Comparison of ENCODE assay signal across 10 cellular contexts in the genomic region with DNA sequence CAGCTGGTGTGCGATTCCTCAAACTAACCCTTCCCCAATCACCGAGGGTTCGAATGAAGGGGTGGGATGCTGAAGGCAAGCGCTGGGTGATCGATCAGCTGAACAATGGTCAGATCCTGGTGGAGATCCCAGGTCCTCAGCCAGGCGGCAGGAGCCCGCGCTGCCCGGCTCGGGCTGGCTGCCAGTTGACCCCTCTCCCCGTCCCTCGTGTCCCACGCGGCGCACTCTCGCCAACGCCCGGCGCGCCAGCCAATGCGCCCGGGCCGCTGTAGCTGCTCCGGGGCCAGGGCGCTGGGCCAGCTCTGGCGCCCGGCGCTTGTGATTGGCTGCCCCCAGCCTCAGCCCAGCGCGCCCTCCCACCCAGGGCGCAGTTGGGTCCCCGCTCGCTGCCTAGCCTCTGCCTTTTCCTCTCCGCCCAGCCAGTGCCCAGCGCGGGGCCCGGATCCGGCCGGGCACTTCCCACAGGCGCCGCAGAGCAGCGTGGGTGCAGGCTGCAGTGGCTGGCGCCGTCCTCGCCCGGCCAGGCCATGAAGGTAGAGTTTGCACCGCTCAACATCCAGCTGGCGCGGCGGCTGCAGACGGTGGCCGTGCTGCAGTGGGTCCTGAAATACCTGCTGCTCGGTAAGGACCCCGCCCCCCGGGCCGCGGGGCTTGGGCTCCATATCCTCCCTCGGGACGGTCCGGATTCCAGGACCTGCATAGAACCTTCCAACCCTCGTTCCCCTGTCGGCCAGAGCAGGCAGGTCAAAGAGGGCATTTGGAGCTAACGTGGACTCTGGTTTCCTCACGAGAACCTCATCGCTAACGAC. TPM values are rescaled to one million over a fixed set of nuclear protein-coding genes. Genes with fewer than 3 reads are reported as not detected.
DNase-seq lines count a peak whose midpoint lies in the region; ATAC-seq, FAIRE-seq and TF ChIP-seq lines count a peak whose summit lies in the region.
"Had no signal": no experiment of that assay in that cellular context is flagged by ENCODE, and none has a peak within 500 bp of the region (broad histone marks: within the 10 kb centered on the region; RNA-seq: fewer than 3 reads in every experiment).

A gene with protein sequence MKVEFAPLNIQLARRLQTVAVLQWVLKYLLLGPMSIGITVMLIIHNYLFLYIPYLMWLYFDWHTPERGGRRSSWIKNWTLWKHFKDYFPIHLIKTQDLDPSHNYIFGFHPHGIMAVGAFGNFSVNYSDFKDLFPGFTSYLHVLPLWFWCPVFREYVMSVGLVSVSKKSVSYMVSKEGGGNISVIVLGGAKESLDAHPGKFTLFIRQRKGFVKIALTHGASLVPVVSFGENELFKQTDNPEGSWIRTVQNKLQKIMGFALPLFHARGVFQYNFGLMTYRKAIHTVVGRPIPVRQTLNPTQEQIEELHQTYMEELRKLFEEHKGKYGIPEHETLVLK (plus strand): TSS at position 400 of the 809 bp plus-strand sequence. CDS start 128 bp downstream, at position 528.

- CTCF ChIA-PET in Calu3 (lab: Charles Lee), result interaction anchor here (0.5 to 1.8 kb wide), 4 partner anchors 14 to 665 kb away, joined by 3 to 5 read pairs (median 4); no protein-coding TSS in a partner anchor

- H3K27me3 ChIP-seq in HUES6 (ENCODE audit: control insufficient read depth, insufficient read depth, low read length), result peaks cover 44% of the 10 kb centered on the region
- peaks cover 20% of the 10 kb centered on the region for H3K27me3 ChIP-seq in astrocyte (ENCODE audit: insufficient read depth, low read length)
- no peaks in the 10 kb centered on the region for H3K27me3 ChIP-seq in WERI-Rb-1 (ENCODE audit: insufficient read depth, low read depth, severe bottlenecking)

- no peaks in the 10 kb centered on the region for H3K9me3 Mint-ChIP-seq in Calu3 (ENCODE audit: low read depth, unreplicated experiment)
- peaks cover 2% of the 10 kb centered on the region for H3K9me3 Mint-ChIP-seq in astrocyte (ENCODE audit: unreplicated experiment)

- H4K20me1 ChIP-seq in astrocyte (ENCODE audit: insufficient read depth, low read length), result no peaks in the 10 kb centered on the region

- peak within 1 kb of the TSS; percentile 98 for H3K27ac Mint-ChIP-seq in Calu3 (ENCODE audit: unreplicated experiment)
- no peak within 1 kb of the TSS for H3K27ac Mint-ChIP-seq in astrocyte (ENCODE audit: unreplicated experiment)

- no peak for ATAC-seq in GM21515 (IDR thresholded peaks at IDR 0.05; ENCODE audit: unreplicated experiment)
- no peak for ATAC-seq in GM18868 (IDR thresholded peaks at IDR 0.05; ENCODE audit: unreplicated experiment)

- H3K27ac ChIP-seq in HUES6 (ENCODE audit: low read depth, low read length) (no peak within 1 kb of the TSS), astrocyte (ENCODE audit: low read depth, low read length) (no peak within 1 kb of the TSS), WERI-Rb-1 (no peak within 1 kb of the TSS)

- H3K4me3 Mint-ChIP-seq in Calu3 (ENCODE audit: low read depth, unreplicated experiment), result peak within 1 kb of the TSS; percentile 97
- peak within 1 kb of the TSS; percentile 66 for H3K4me3 Mint-ChIP-seq in astrocyte (ENCODE audit: unreplicated experiment)

- H3K9ac ChIP-seq in HUES6 (ENCODE audit: low read length) (peak within 1 kb of the TSS; percentile 61), astrocyte (ENCODE audit: low read length) (no peak within 1 kb of the TSS)

- peaks cover 4% of the 10 kb centered on the region; the same call in 1 of the 2 replicates for H3K4me1 ChIP-seq in HUES6 (ENCODE audit: control insufficient read depth, insufficient read depth, low read length)
- H3K4me1 ChIP-seq in astrocyte (ENCODE audit: insufficient read depth, low read length), result no peaks in the 10 kb centered on the region

- DNase-seq in Calu3 (peak; percentile 94), astrocyte (ENCODE audit: low read depth) (no peak), retina (peak; percentile 84), WERI-Rb-1 (no peak)

- FAIRE-seq in astrocyte (lab: Jason Lieb, UNC), result no peak
- FAIRE-seq: islet of Langerhans had no signal

- peak within 1 kb of the TSS; percentile 87 for H3K4me2 ChIP-seq in astrocyte (ENCODE audit: low read length)

- H3K27me3 Mint-ChIP-seq in Calu3 (ENCODE audit: unreplicated experiment), result no peaks in the 10 kb centered on the region
- H3K27me3 Mint-ChIP-seq in astrocyte (ENCODE audit: low read depth, unreplicated experiment), result peaks cover 16% of the 10 kb centered on the region

- peaks cover 79% of the 10 kb centered on the region for H3K36me3 Mint-ChIP-seq in Calu3 (ENCODE audit: insufficient read depth, unreplicated experiment)
- no peaks in the 10 kb centered on the region for H3K36me3 Mint-ChIP-seq in astrocyte (ENCODE audit: low read depth, unreplicated experiment)

- H3K9me3 ChIP-seq in HUES6 (ENCODE audit: control insufficient read depth, insufficient read depth, low read depth, low read length), result no peaks in the 10 kb centered on the region
- H3K9me3 ChIP-seq in astrocyte (ENCODE audit: insufficient read depth, low read depth, low read length), result no peaks in the 10 kb centered on the region
- H3K9me3 ChIP-seq in WERI-Rb-1 (ENCODE audit: severe bottlenecking), result no peaks in the 10 kb centered on the region

- peak within 1 kb of the TSS; percentile 74 for H2AFZ ChIP-seq in astrocyte (ENCODE audit: low read depth, low read length)

- no peaks in the 10 kb centered on the region for H3K36me3 ChIP-seq in HUES6 (ENCODE audit: control insufficient read depth, insufficient read depth, low read length)
- H3K36me3 ChIP-seq in astrocyte (ENCODE audit: insufficient read depth, low read length), result no peaks in the 10 kb centered on the region
- H3K36me3 ChIP-seq in WERI-Rb-1, result no peaks in the 10 kb centered on the region

- BruUV-seq in Calu3 (replicated peaks; lab: Mats Ljungman, UMichigan), result no TSS peak

- H3K4me1 Mint-ChIP-seq in Calu3 (ENCODE audit: low read depth, unreplicated experiment) (peaks cover 71% of the 10 kb centered on the region), astrocyte (ENCODE audit: low read depth, unreplicated experiment) (no peaks in the 10 kb centered on the region)

- H3K79me2 ChIP-seq in astrocyte (ENCODE audit: insufficient read depth, low read length), result no peaks in the 10 kb centered on the region

- H3K4me3 ChIP-seq in HUES6 (ENCODE audit: low read depth, low read length) (peak within 1 kb of the TSS; percentile 81), astrocyte (ENCODE audit: insufficient read depth, low read depth, low read length) (peak within 1 kb of the TSS; percentile 50), iPS-11a (ENCODE audit: low read depth, low read length) (peak within 1 kb of the TSS; percentile 50), WERI-Rb-1 (ENCODE audit: low read depth, low read length) (no peak within 1 kb of the TSS)

- TF ChIP-seq CTCF in Calu3 (IDR thresholded peaks at IDR 0.05; ENCODE audit: unreplicated experiment) (no peak), astrocyte (IDR thresholded peaks at IDR 0.05; ENCODE audit: insufficient read depth, low read depth, low read length) (no peak), WERI-Rb-1 (IDR thresholded peaks at IDR 0.05; ENCODE audit: low read depth, low read length) (no peak)

- intact Hi-C loops in Calu3 (cut with micrococcal nuclease; ENCODE audit: unreplicated experiment), result loop anchor here (5.0 kb wide), 1 partner anchor 244 kb away; no protein-coding TSS in a partner anchor

RNA-seq across cellular contexts. Expression of the gene that starts here (rescaled TPM):
- 35.9 and 51.2 TPM in 2 replicates for total RNA-seq in Calu3 (2022)
- total RNA-seq in astrocyte, result not detected in 2 replicates
- total RNA-seq: HT1080 had no signal

Comparison
In these comparisons a context has a peak if more than half of its experiments do, and no peak if none do; other contexts are left out.
1. RNA of the gene that starts here (total RNA-seq): 35.9 to 51.2 TPM in Calu3; not detected in astrocyte; every median in the first group is over 10 times any median in the second.
2. DNase-seq: peak in Calu3 (single experiment) and retina (single experiment); none in astrocyte (single experiment) and WERI-Rb-1 (single experiment).